Comparison of ENCODE assay signal across 28 cellular contexts in the genomic region with DNA sequence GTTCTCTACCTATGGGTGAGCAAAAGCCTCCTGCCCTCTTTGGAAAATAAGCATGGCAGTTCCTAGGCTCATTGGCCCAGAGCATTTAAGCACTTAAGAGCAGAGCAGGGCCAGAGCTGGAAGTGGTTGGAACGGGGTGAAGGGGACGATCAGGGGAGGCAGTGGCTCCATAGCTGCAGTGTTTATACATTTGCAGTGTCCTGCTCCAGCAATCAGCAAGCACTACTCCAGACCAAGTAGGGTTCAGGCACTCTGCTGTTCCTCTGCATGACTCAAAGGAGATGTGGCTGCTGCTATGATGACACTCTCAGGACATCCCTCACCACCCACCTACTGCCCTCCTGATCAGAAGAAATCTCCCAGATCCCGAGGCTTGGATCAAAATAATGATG. TPM values are rescaled to one million over a fixed set of nuclear protein-coding genes. Genes with fewer than 3 reads are reported as not detected.
DNase-seq lines count a peak whose midpoint lies in the region; ATAC-seq and TF ChIP-seq lines count a peak whose summit lies in the region.
"Had no signal": no experiment of that assay in that cellular context is flagged by ENCODE, and none has a peak within 500 bp of the region (broad histone marks: within the 10 kb centered on the region; RNA-seq: fewer than 3 reads in every experiment).

No MANE protein-coding gene starts in this region.

- BruUV-seq in PC-9 (replicated peaks; lab: Mats Ljungman, UMichigan), result no TSS peak

- no peaks in the 10 kb centered on the region; the same call in 1 of the 2 replicates for H4K20me1 ChIP-seq in PC-9 (ENCODE audit: insufficient read depth)
- H4K20me1 ChIP-seq in SK-N-SH (ENCODE audit: insufficient read depth), result no peaks in the 10 kb centered on the region
- H4K20me1 ChIP-seq: BLaER1 had no signal

- DNase-seq in PC-9 (no peak), epithelial cell of proximal tubule (ENCODE audit: low read depth) (peak; percentile 70), right lobe of liver (no peak), SW480 (ENCODE audit: low spot score) (no peak), natural killer cell (no peak), SK-N-SH (no peak)
- DNase-seq in activated T-cell treated with anti-CD3 and anti-CD28 coated beads, Interleukin-2, amount 50 U/mL, for 24 hours, result no peak
- DNase-seq: activated CD4-positive, alpha-beta T cell treated with anti-CD3 and anti-CD28 coated beads for 36 hours; activated naive CD4-positive, alpha-beta T cell treated with anti-CD3 and anti-CD28 coated beads, Interleukin-2, amount 10 ng/mL, durations not matched to agents 7 days and 5 days; activated T-cell treated with anti-CD3 and anti-CD28 coated beads, Interleukin-2, amount 50 U/mL, for 72 hours; gastrocnemius medialis; GF-D8; HFFc6; islet precursor cell; Karpas-422; naive thymus-derived CD8-positive, alpha-beta T cell; NCI-H1694 treated with DMSO at 0.1 percent for 48 hours; NCI-H526 treated with DMSO at 0.1 percent for 48 hours; Right ventricle myocardium superior; stimulated activated CD4-positive, alpha-beta T cell treated with anti-CD3 and anti-CD28 coated beads, Interleukin-15, amount 100 ng/mL, for 24 hours; stimulated activated CD8-positive, alpha-beta memory T cell treated with anti-CD3 and anti-CD28 coated beads, Interleukin-4, amount 100 ng/mL, for 48 hours; T-helper 1 cell; upper lobe of left lung had no signal

- H3K4me2 ChIP-seq in PC-9 (peak overlapping the region; percentile 1; the same call in 1 of the 2 replicates), SK-N-SH (no peak overlapping the region)
- H3K4me2 ChIP-seq: BLaER1 had no signal

- no peak for TF ChIP-seq POLR2A in right lobe of liver (IDR thresholded peaks at IDR 0.05)

- H3K4me1 Mint-ChIP-seq in activated T-cell treated with anti-CD3 and anti-CD28 coated beads, Interleukin-2, amount 50 U/mL, for 24 hours (ENCODE audit: low read depth), result no peaks in the 10 kb centered on the region
- no peaks in the 10 kb centered on the region for H3K4me1 Mint-ChIP-seq in natural killer cell
- H3K4me1 Mint-ChIP-seq: activated CD4-positive, alpha-beta T cell treated with anti-CD3 and anti-CD28 coated beads for 36 hours; activated naive CD4-positive, alpha-beta T cell treated with anti-CD3 and anti-CD28 coated beads, Interleukin-2, amount 10 ng/mL, durations not matched to agents 7 days and 5 days; central memory CD8-positive, alpha-beta T cell; naive thymus-derived CD8-positive, alpha-beta T cell had no signal

- H3K27ac ChIP-seq in C4-2B (peak overlapping the region; percentile 19), PC-9 (no peak overlapping the region), right lobe of liver (peak overlapping the region in 2 of 3 donors; percentile 39 to 58), SK-N-SH (ENCODE audit: low read depth in 2 of 2, low read length in 1 of 2) (no peak overlapping the region)
- H3K27ac ChIP-seq: BLaER1, gastrocnemius medialis, parathyroid adenoma, upper lobe of left lung had no signal

- H3K9me2 ChIP-seq in PC-9 (ENCODE audit: insufficient read depth) (no peaks in the 10 kb centered on the region), SK-N-SH (no peaks in the 10 kb centered on the region)

- H3K9ac ChIP-seq in SK-N-SH, result no peak overlapping the region
- H3K9ac ChIP-seq: BLaER1, parathyroid adenoma had no signal

- peaks cover 16% of the 10 kb centered on the region for H3K27me3 Mint-ChIP-seq in activated T-cell treated with anti-CD3 and anti-CD28 coated beads, Interleukin-2, amount 50 U/mL, for 24 hours
- H3K27me3 Mint-ChIP-seq in natural killer cell (ENCODE audit: low read depth in 2 of 2), result peaks cover 15 to 25% of the 10 kb centered on the region in 2 donors

- no peaks in the 10 kb centered on the region for H3K27me3 ChIP-seq in PC-9 (ENCODE audit: insufficient read depth, low read depth)
- H3K27me3 ChIP-seq in right lobe of liver, result no peaks in the 10 kb centered on the region
- no peaks in the 10 kb centered on the region for H3K27me3 ChIP-seq in SK-N-SH (ENCODE audit: insufficient read depth)
- H3K27me3 ChIP-seq: BLaER1, gastrocnemius medialis, upper lobe of left lung had no signal

- no peak overlapping the region for H3K4me3 Mint-ChIP-seq in activated T-cell treated with anti-CD3 and anti-CD28 coated beads, Interleukin-2, amount 50 U/mL, for 24 hours
- no peak overlapping the region for H3K4me3 Mint-ChIP-seq in natural killer cell
- H3K4me3 Mint-ChIP-seq: activated CD4-positive, alpha-beta T cell treated with anti-CD3 and anti-CD28 coated beads for 36 hours; activated naive CD4-positive, alpha-beta T cell treated with anti-CD3 and anti-CD28 coated beads, Interleukin-2, amount 10 ng/mL, durations not matched to agents 7 days and 5 days; activated T-cell treated with anti-CD3 and anti-CD28 coated beads, Interleukin-2, amount 50 U/mL, for 72 hours; central memory CD8-positive, alpha-beta T cell; HFFc6; naive thymus-derived CD8-positive, alpha-beta T cell had no signal

- H3K36me3 ChIP-seq in PC-9 (ENCODE audit: low read depth) (no peaks in the 10 kb centered on the region), right lobe of liver (no peaks in the 10 kb centered on the region), SK-N-SH (replicated peaks in 1 of 2; ENCODE audit: control insufficient read depth in 1 of 2, insufficient read depth in 2 of 2, low read length in 1 of 2) (no peaks in the 10 kb centered on the region)
- H3K36me3 ChIP-seq: BLaER1, gastrocnemius medialis, upper lobe of left lung had no signal

- ATAC-seq in right lobe of liver, result peak; percentile 27 to 56 (median 34)
- ATAC-seq in natural killer cell, result no peak
- ATAC-seq: activated CD4-positive, alpha-beta T cell treated with anti-CD3 and anti-CD28 coated beads for 36 hours; activated T-cell treated with anti-CD3 and anti-CD28 coated beads, Interleukin-2, amount 50 U/mL, for 72 hours; gastrocnemius medialis; naive thymus-derived CD8-positive, alpha-beta T cell; sciatic nerve had no signal

- H3K36me3 Mint-ChIP-seq in activated T-cell treated with anti-CD3 and anti-CD28 coated beads, Interleukin-2, amount 50 U/mL, for 24 hours (ENCODE audit: low read depth), result no peaks in the 10 kb centered on the region
- H3K36me3 Mint-ChIP-seq in natural killer cell, result no peaks in the 10 kb centered on the region
- H3K36me3 Mint-ChIP-seq: activated naive CD4-positive, alpha-beta T cell treated with anti-CD3 and anti-CD28 coated beads, Interleukin-2, amount 10 ng/mL, durations not matched to agents 7 days and 5 days; naive thymus-derived CD8-positive, alpha-beta T cell had no signal

- POLR2A ChIA-PET in PC-9 (lab: Charles Lee; ENCODE audit: unreplicated experiment), result no interaction called here
- POLR2A ChIA-PET in SK-N-SH (lab: Yijun Ruan, JAX), result no interaction called here

- no peak overlapping the region for H3K27ac Mint-ChIP-seq in activated T-cell treated with anti-CD3 and anti-CD28 coated beads, Interleukin-2, amount 50 U/mL, for 24 hours
- H3K27ac Mint-ChIP-seq in natural killer cell, result no peak overlapping the region
- H3K27ac Mint-ChIP-seq: activated CD4-positive, alpha-beta T cell treated with anti-CD3 and anti-CD28 coated beads for 36 hours; activated naive CD4-positive, alpha-beta T cell treated with anti-CD3 and anti-CD28 coated beads, Interleukin-2, amount 10 ng/mL, durations not matched to agents 7 days and 5 days; activated T-cell treated with anti-CD3 and anti-CD28 coated beads, Interleukin-2, amount 50 U/mL, for 72 hours; HFFc6; naive thymus-derived CD8-positive, alpha-beta T cell had no signal

- H3K9me3 ChIP-seq in PC-9 (ENCODE audit: insufficient read depth, low read depth), result no peaks in the 10 kb centered on the region
- H3K9me3 ChIP-seq in right lobe of liver, result no peaks in the 10 kb centered on the region
- H3K9me3 ChIP-seq in SK-N-SH, result no peaks in the 10 kb centered on the region
- H3K9me3 ChIP-seq: BLaER1, gastrocnemius medialis, upper lobe of left lung had no signal

- H3K4me3 ChIP-seq in PC-9 (no peak overlapping the region), epithelial cell of proximal tubule (ENCODE audit: low read depth, low read length) (peak overlapping the region; percentile 20), right lobe of liver (no peak overlapping the region), SK-N-SH (ENCODE audit: low read depth in 2 of 2, low read length in 1 of 2) (no peak overlapping the region)
- H3K4me3 ChIP-seq: BLaER1, gastrocnemius medialis, upper lobe of left lung had no signal

- TF ChIP-seq RAD21 in SK-N-SH (IDR thresholded peaks at IDR 0.05; ENCODE audit: low read length), result no peak

- H3F3A ChIP-seq in PC-9 (ENCODE audit: insufficient read depth, low read depth) (no peaks in the 10 kb centered on the region), SK-N-SH (replicated peaks; ENCODE audit: insufficient read depth) (no peaks in the 10 kb centered on the region)

- CTCF ChIA-PET in PC-9 (lab: Charles Lee) (no interaction called here), SK-N-SH (lab: Yijun Ruan, JAX) (no interaction called here)

- intact Hi-C loops in PC-9 (cut with micrococcal nuclease; ENCODE audit: unreplicated experiment), result no loop called here
- intact Hi-C loops in right lobe of liver (cut with DNase I), result no loop called here
- intact Hi-C loops in natural killer cell (cut with micrococcal nuclease), result no loop called here

- TF ChIP-seq CTCF in C4-2B (conservative IDR thresholded peaks at IDR 0.05) (no peak), PC-9 (conservative IDR thresholded peaks at IDR 0.05) (no peak), epithelial cell of proximal tubule (conservative IDR thresholded peaks at IDR 0.05; ENCODE audit: low read depth, low read length) (no peak), right lobe of liver (IDR thresholded peaks at IDR 0.05) (no peak), natural killer cell (IDR thresholded peaks at IDR 0.05) (no peak), SK-N-SH (IDR thresholded peaks at IDR 0.05) (no peak)

- H3K79me2 ChIP-seq in PC-9 (ENCODE audit: low read depth) (no peaks in the 10 kb centered on the region), SK-N-SH (ENCODE audit: insufficient read depth) (no peaks in the 10 kb centered on the region)
- H3K79me2 ChIP-seq: parathyroid adenoma had no signal

- TF ChIP-seq EP300 in SK-N-SH (IDR thresholded peaks at IDR 0.05; ENCODE audit: borderline replicate concordance in 1 of 2, low read depth in 1 of 2, low read length in 1 of 2), result no peak

- H3K9me3 Mint-ChIP-seq in activated T-cell treated with anti-CD3 and anti-CD28 coated beads, Interleukin-2, amount 50 U/mL, for 24 hours, result no peaks in the 10 kb centered on the region
- H3K9me3 Mint-ChIP-seq in natural killer cell, result no peaks in the 10 kb centered on the region
- H3K9me3 Mint-ChIP-seq: activated naive CD4-positive, alpha-beta T cell treated with anti-CD3 and anti-CD28 coated beads, Interleukin-2, amount 10 ng/mL, durations not matched to agents 7 days and 5 days; activated T-cell treated with anti-CD3 and anti-CD28 coated beads, Interleukin-2, amount 50 U/mL, for 72 hours; central memory CD8-positive, alpha-beta T cell; naive thymus-derived CD8-positive, alpha-beta T cell had no signal

- WGBS in right lobe of liver (ENCODE audit: insufficient coverage, low coverage, low lambda C conversion rate, missing lambda C conversion rate), result 36% methylated on average over 3 of the region's 3 CpGs
- WGBS in SK-N-SH (ENCODE audit: low lambda C conversion rate), result 55% methylated on average over 3 of the region's 3 CpGs

- H2AFZ ChIP-seq in PC-9 (no peak overlapping the region), SK-N-SH (ENCODE audit: low read depth) (no peak overlapping the region)
- H2AFZ ChIP-seq: parathyroid adenoma had no signal

- peaks cover 6% of the 10 kb centered on the region; the same call in 1 of the 2 replicates for H3K4me1 ChIP-seq in PC-9 (replicated peaks; ENCODE audit: insufficient read depth)
- H3K4me1 ChIP-seq in right lobe of liver, result peaks cover 2 to 36% (median 15%) of the 10 kb centered on the region in 4 donors
- peaks cover 0 to 9% of the 10 kb centered on the region in 2 experiments; a peak in 1 of 4 replicates for H3K4me1 ChIP-seq in SK-N-SH (ENCODE audit: control insufficient read depth in 1 of 2, insufficient read depth in 2 of 2, low read depth in 1 of 2, low read length in 1 of 2)
- H3K4me1 ChIP-seq: BLaER1, gastrocnemius medialis, parathyroid adenoma had no signal

RNA-seq across cellular contexts. Expression of a gene that starts 55.0 kb away (rescaled TPM):
- not detected in 2 replicates for total RNA-seq in PC-9 (2021)
- 0.14 and 0.46 TPM in 2 replicates for total RNA-seq in epithelial cell of proximal tubule
- 1 to 10 TPM in 3 of 6 experiments, under 1 TPM in 3; 0.55 to 9.5 (median 1.8) TPM for total RNA-seq in right lobe of liver
- total RNA-seq in natural killer cell, result not detected
- polyA plus RNA-seq in SK-N-SH (2012; rRNA removed), result 0.02 and 0.03 TPM in 2 replicates
- polyA plus RNA-seq in SK-N-SH (2012; cell fraction: cytosol; rRNA removed), result 0.01 and 0.04 TPM in 2 replicates
- 0.12 and 0.20 TPM in 2 replicates for polyA plus RNA-seq in SK-N-SH (2012; cell fraction: nucleus; rRNA removed)
- total RNA-seq: activated CD4-positive, alpha-beta T cell treated with anti-CD3 and anti-CD28 coated beads for 36 hours; activated T-cell treated with anti-CD3 and anti-CD28 coated beads, Interleukin-2, amount 50 U/mL, for 72 hours; HFFc6; naive thymus-derived CD8-positive, alpha-beta T cell had no signal
- polyA plus RNA-seq: naive thymus-derived CD8-positive, alpha-beta T cell had no signal

Comparison
In these comparisons a context has a peak if more than half of its experiments do, and no peak if none do; other contexts are left out.
1. H3K27ac ChIP-seq: peak in C4-2B (single experiment) and right lobe of liver (2 of 3); none in PC-9 (single experiment) and SK-N-SH (0 of 2).
2. ATAC-seq: peak in right lobe of liver (4 of 4); none in natural killer cell (0 of 3).